Comparison of ENCODE assay signal across 9 cellular contexts in genomic region chr2:172340394-172340793, GRCh38.
DNase-seq lines count a peak whose midpoint lies in the region; ATAC-seq and TF ChIP-seq lines count a peak whose summit lies in the region.
"Had no signal": no experiment of that assay in that cellular context is flagged by ENCODE, and none has a peak within 500 bp of the region (broad histone marks: within the 10 kb centered on the region; RNA-seq: fewer than 3 reads in every experiment).

No MANE protein-coding gene starts in this region.

- H3K4me1 Mint-ChIP-seq in T-helper 2 cell treated with Interferon-gamma antibody and Interleukin-4, amounts not matched to agents 5 μg/mL and 100 μg/mL, for 36 hours (ENCODE audit: low read depth): peaks cover 13% of the 10 kb centered on the region
- H3K4me1 Mint-ChIP-seq in stimulated activated memory B cell treated with anti-CD40 and anti-IgM and Interleukin-4, amounts not matched to agents 10 μg/mL and 1 μg/mL and 100 μg/mL, for 72 hours: peaks cover 15% of the 10 kb centered on the region

- no peak for ATAC-seq in stimulated activated memory B cell treated with anti-CD40 and anti-IgM and Interleukin-4, amounts not matched to agents 10 μg/mL and 1 μg/mL and 100 μg/mL, for 72 hours
- ATAC-seq in HG03520 (IDR thresholded peaks at IDR 0.05; ENCODE audit: unreplicated experiment): no peak

- no peaks in the 10 kb centered on the region for H3K27me3 ChIP-seq in MG63

- H3K9me3 ChIP-seq in MG63: no peaks in the 10 kb centered on the region

- no peaks in the 10 kb centered on the region for H3K36me3 ChIP-seq in MG63

- H3K4me3 ChIP-seq in fibroblast of the aortic adventitia (ENCODE audit: low read depth, low read length): peak overlapping the region; percentile 14
- no peak overlapping the region for H3K4me3 ChIP-seq in MG63

- intact Hi-C loops in posterior vena cava (cut with DNase I): no loop called here

- H3K36me3 Mint-ChIP-seq in T-helper 2 cell treated with Interferon-gamma antibody and Interleukin-4, amounts not matched to agents 5 μg/mL and 100 μg/mL, for 36 hours (ENCODE audit: low read depth): no peaks in the 10 kb centered on the region
- no peaks in the 10 kb centered on the region for H3K36me3 Mint-ChIP-seq in stimulated activated memory B cell treated with anti-CD40 and anti-IgM and Interleukin-4, amounts not matched to agents 10 μg/mL and 1 μg/mL and 100 μg/mL, for 72 hours

- TF ChIP-seq CTCF in fibroblast of the aortic adventitia (IDR thresholded peaks at IDR 0.05; ENCODE audit: insufficient read depth, low read length): no peak

- H3K4me3 Mint-ChIP-seq in T-helper 2 cell treated with Interferon-gamma antibody and Interleukin-4, amounts not matched to agents 5 μg/mL and 100 μg/mL, for 36 hours: peak overlapping the region; percentile 35
- peak overlapping the region; percentile 45 for H3K4me3 Mint-ChIP-seq in stimulated activated memory B cell treated with anti-CD40 and anti-IgM and Interleukin-4, amounts not matched to agents 10 μg/mL and 1 μg/mL and 100 μg/mL, for 72 hours

- H3K9me3 Mint-ChIP-seq in T-helper 2 cell treated with Interferon-gamma antibody and Interleukin-4, amounts not matched to agents 5 μg/mL and 100 μg/mL, for 36 hours: peaks cover 12% of the 10 kb centered on the region
- H3K9me3 Mint-ChIP-seq in stimulated activated memory B cell treated with anti-CD40 and anti-IgM and Interleukin-4, amounts not matched to agents 10 μg/mL and 1 μg/mL and 100 μg/mL, for 72 hours: peaks cover 4% of the 10 kb centered on the region

- DNase-seq in T-helper 2 cell treated with Interferon-gamma antibody and Interleukin-4, amounts not matched to agents 5 μg/mL and 100 μg/mL, for 36 hours (ENCODE audit: low spot score): no peak
- no peak for DNase-seq in T-helper 2 cell
- DNase-seq in RPMI7951 (ENCODE audit: low read depth): peak; percentile 26
- peak; percentile 17 for DNase-seq in fibroblast of the aortic adventitia (ENCODE audit: low read depth)
- DNase-seq in posterior vena cava (ENCODE audit: low spot score): no peak
- no peak for DNase-seq in MG63
- DNase-seq: NCI-H1417 treated with DMSO at 0.1 percent for 48 hours had no signal

- no peak overlapping the region for H3K27ac Mint-ChIP-seq in T-helper 2 cell treated with Interferon-gamma antibody and Interleukin-4, amounts not matched to agents 5 μg/mL and 100 μg/mL, for 36 hours
- H3K27ac Mint-ChIP-seq in stimulated activated memory B cell treated with anti-CD40 and anti-IgM and Interleukin-4, amounts not matched to agents 10 μg/mL and 1 μg/mL and 100 μg/mL, for 72 hours: no peak overlapping the region

- peaks cover 15% of the 10 kb centered on the region for H3K27me3 Mint-ChIP-seq in T-helper 2 cell treated with Interferon-gamma antibody and Interleukin-4, amounts not matched to agents 5 μg/mL and 100 μg/mL, for 36 hours (ENCODE audit: low read depth)
- H3K27me3 Mint-ChIP-seq in stimulated activated memory B cell treated with anti-CD40 and anti-IgM and Interleukin-4, amounts not matched to agents 10 μg/mL and 1 μg/mL and 100 μg/mL, for 72 hours: peaks cover 54% of the 10 kb centered on the region

Comparison
In these comparisons a context has a peak if more than half of its experiments do, and no peak if none do; other contexts are left out.
1. DNase-seq: peak in RPMI7951 (single experiment) and fibroblast of the aortic adventitia (single experiment); none in T-helper 2 cell treated with Interferon-gamma antibody and Interleukin-4, amounts not matched to agents 5 μg/mL and 100 μg/mL, for 36 hours (single experiment), T-helper 2 cell (0 of 5), posterior vena cava (single experiment) and MG63 (single experiment).